ENCODE assay signal across 12 cellular contexts in the genomic region with DNA sequence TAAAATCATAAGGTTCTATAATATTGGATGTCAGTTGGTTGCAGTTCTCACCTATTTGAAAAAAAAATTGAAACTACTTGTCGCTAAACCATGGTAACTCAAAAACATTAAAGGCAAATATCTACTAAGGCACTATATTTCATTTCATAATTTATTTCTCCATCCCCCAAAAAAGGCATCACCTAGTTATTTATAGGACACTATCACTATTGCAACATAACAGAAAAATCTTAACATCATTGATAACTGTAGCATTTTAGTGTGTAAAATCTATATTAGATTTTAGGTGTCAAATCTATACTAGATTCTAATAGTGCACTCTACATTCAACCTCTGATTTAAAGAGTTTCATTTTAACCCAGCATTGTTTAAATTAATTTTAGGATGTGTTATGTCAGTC. TPM values are rescaled to one million over a fixed set of nuclear protein-coding genes. Genes with fewer than 3 reads are reported as not detected.
DNase-seq lines count a peak whose midpoint lies in the region; ATAC-seq and TF ChIP-seq lines count a peak whose summit lies in the region.
"Had no signal": no experiment of that assay in that cellular context is flagged by ENCODE, and none has a peak within 500 bp of the region (broad histone marks: within the 10 kb centered on the region; RNA-seq: fewer than 3 reads in every experiment).

No MANE protein-coding gene starts in this region.

- no peak overlapping the region for H2AFZ ChIP-seq in GM23338

- H3K79me2 ChIP-seq in GM23338 (replicated peaks; ENCODE audit: insufficient read depth): peaks cover 62% of the 10 kb centered on the region

- peak overlapping the region; percentile 93 for H3K4me3 Mint-ChIP-seq in GM23338
- peak overlapping the region; percentile 82 for H3K4me3 Mint-ChIP-seq in activated CD8-positive, alpha-beta T cell treated with anti-CD3 and anti-CD28 coated beads, Interleukin-2, amount 10 ng/mL, durations not matched to agents 7 days and 5 days

- intact Hi-C loops in A673 (cut with micrococcal nuclease; ENCODE audit: unreplicated experiment): no loop called here

- H3K27me3 ChIP-seq in A673 (replicated peaks; ENCODE audit: insufficient read depth, low read depth, low read length, poor library complexity) (no peaks in the 10 kb centered on the region), GM23338 (ENCODE audit: insufficient read depth) (no peaks in the 10 kb centered on the region), iPS-18a (ENCODE audit: control insufficient read depth, insufficient read depth, low read length) (no peaks in the 10 kb centered on the region)
- H3K27me3 ChIP-seq: esophagus squamous epithelium, thyroid gland had no signal

- peaks cover 11% of the 10 kb centered on the region; the same call in 1 of the 2 replicates for H4K20me1 ChIP-seq in GM23338 (replicated peaks; ENCODE audit: insufficient read depth)

- H3K27me3 Mint-ChIP-seq in GM23338 (ENCODE audit: insufficient read depth, low read depth, poor library complexity): peaks cover 4% of the 10 kb centered on the region
- no peaks in the 10 kb centered on the region for H3K27me3 Mint-ChIP-seq in activated CD8-positive, alpha-beta T cell treated with anti-CD3 and anti-CD28 coated beads, Interleukin-2, amount 10 ng/mL, durations not matched to agents 7 days and 5 days (ENCODE audit: low read depth)

- H3K9me3 ChIP-seq in A673 (ENCODE audit: low read depth, low read length, poor library complexity, severe bottlenecking) (no peaks in the 10 kb centered on the region), iPS-18a (ENCODE audit: control insufficient read depth, low read depth, low read length) (no peaks in the 10 kb centered on the region)
- H3K9me3 ChIP-seq: esophagus squamous epithelium, thyroid gland had no signal

- H3K9me3 Mint-ChIP-seq in GM23338: no peaks in the 10 kb centered on the region; the same call in 2 of the 3 replicates
- no peaks in the 10 kb centered on the region for H3K9me3 Mint-ChIP-seq in activated CD8-positive, alpha-beta T cell treated with anti-CD3 and anti-CD28 coated beads, Interleukin-2, amount 10 ng/mL, durations not matched to agents 7 days and 5 days (ENCODE audit: insufficient read depth)
- H3K9me3 Mint-ChIP-seq: activated naive CD4-positive, alpha-beta T cell treated with anti-CD3 and anti-CD28 coated beads for 36 hours had no signal

- no TSS peak for BruUV-seq in A673 (replicated peaks; lab: Mats Ljungman, UMichigan)

- H3K27ac Mint-ChIP-seq in GM23338: no peak overlapping the region
- H3K27ac Mint-ChIP-seq in activated CD8-positive, alpha-beta T cell treated with anti-CD3 and anti-CD28 coated beads, Interleukin-2, amount 10 ng/mL, durations not matched to agents 7 days and 5 days: no peak overlapping the region
- H3K27ac Mint-ChIP-seq: activated naive CD4-positive, alpha-beta T cell treated with anti-CD3 and anti-CD28 coated beads for 36 hours had no signal

- peaks cover 11% of the 10 kb centered on the region; the same call in 2 of the 3 replicates for H3K4me1 Mint-ChIP-seq in GM23338
- peaks cover 22% of the 10 kb centered on the region for H3K4me1 Mint-ChIP-seq in activated CD8-positive, alpha-beta T cell treated with anti-CD3 and anti-CD28 coated beads, Interleukin-2, amount 10 ng/mL, durations not matched to agents 7 days and 5 days (ENCODE audit: low read depth)

- H3K4me1 ChIP-seq in A673 (ENCODE audit: insufficient read depth, low read length, poor library complexity, severe bottlenecking) (peaks cover 24% of the 10 kb centered on the region), GM23338 (ENCODE audit: insufficient read depth) (peaks cover 11% of the 10 kb centered on the region), iPS-18a (ENCODE audit: control insufficient read depth, low read depth, low read length) (peaks cover 9% of the 10 kb centered on the region)

- DNase-seq in A673 (ENCODE audit: low spot score) (no peak), GM23338 (ENCODE audit: low spot score) (no peak), retina (no peak), hepatic stellate cell (ENCODE audit: low spot score) (no peak)
- DNase-seq in activated CD8-positive, alpha-beta T cell treated with anti-CD3 and anti-CD28 coated beads, Interleukin-2, amount 10 ng/mL, durations not matched to agents 7 days and 5 days: no peak
- DNase-seq: activated naive CD4-positive, alpha-beta T cell treated with anti-CD3 and anti-CD28 coated beads for 36 hours; esophagus squamous epithelium; stimulated activated CD4-positive, alpha-beta T cell treated with anti-CD3 and anti-CD28 coated beads, Interleukin-4, amount 100 ng/mL, for 24 hours; thyroid gland had no signal

- peaks cover 10% of the 10 kb centered on the region; the same call in 2 of the 3 replicates for H3K36me3 Mint-ChIP-seq in GM23338 (ENCODE audit: low read depth)
- H3K36me3 Mint-ChIP-seq in activated CD8-positive, alpha-beta T cell treated with anti-CD3 and anti-CD28 coated beads, Interleukin-2, amount 10 ng/mL, durations not matched to agents 7 days and 5 days (ENCODE audit: low read depth): peaks cover 5% of the 10 kb centered on the region

- CTCF ChIA-PET in A673 (lab: Charles Lee): no interaction called here
- CTCF ChIA-PET in activated CD8-positive, alpha-beta T cell treated with anti-CD3 and anti-CD28 coated beads, Interleukin-2, amount 10 ng/mL, durations not matched to agents 7 days and 5 days (lab: Charles Lee): interaction anchor here (1.0 kb wide), 1 partner anchor 138 kb away, joined by 3 read pairs; no protein-coding TSS in a partner anchor

- TF ChIP-seq CTCF in A673 (conservative IDR thresholded peaks at IDR 0.05; ENCODE audit: low read depth, low read length): no peak
- no peak for TF ChIP-seq CTCF in GM23338 (conservative IDR thresholded peaks at IDR 0.05; ENCODE audit: low read depth in 2 of 2)

- peak overlapping the region; percentile 90 for H3K4me2 ChIP-seq in GM23338

- H3K36me3 ChIP-seq in A673 (ENCODE audit: insufficient read depth, low read length, poor library complexity, severe bottlenecking): peaks cover 9% of the 10 kb centered on the region
- no peaks in the 10 kb centered on the region for H3K36me3 ChIP-seq in GM23338 (ENCODE audit: insufficient read depth)
- no peaks in the 10 kb centered on the region for H3K36me3 ChIP-seq in iPS-18a (ENCODE audit: control insufficient read depth, low read depth, low read length)

- peaks cover 14% of the 10 kb centered on the region; the same call in 1 of the 2 replicates for H3K9me2 ChIP-seq in GM23338 (ENCODE audit: insufficient read depth)

- H3F3A ChIP-seq in GM23338 (replicated peaks; ENCODE audit: low read depth): 0 out of 2 replicates have a peak, but pooled peaks cover 7% of the 10 kb centered on the region

- H3K4me3 ChIP-seq in A673 (ENCODE audit: low read depth, low read length, poor library complexity, severe bottlenecking) (peak overlapping the region; percentile 87), GM23338 (peak overlapping the region; percentile 91), iPS-18a (ENCODE audit: low read length) (peak overlapping the region; percentile 70)
- H3K4me3 ChIP-seq: thyroid gland had no signal

- no peak overlapping the region for H3K9ac ChIP-seq in iPS-18a (ENCODE audit: low read length)

- H3K27ac ChIP-seq in A673 (ENCODE audit: low read depth, low read length, poor library complexity, severe bottlenecking): no peak overlapping the region
- H3K27ac ChIP-seq in GM23338 (ENCODE audit: low read depth): no peak overlapping the region
- no peak overlapping the region for H3K27ac ChIP-seq in iPS-18a (ENCODE audit: low read length)
- H3K27ac ChIP-seq: thyroid gland had no signal

- no peak for ATAC-seq in GM23338
- no peak for ATAC-seq in activated CD8-positive, alpha-beta T cell treated with anti-CD3 and anti-CD28 coated beads, Interleukin-2, amount 10 ng/mL, durations not matched to agents 7 days and 5 days
- no peak for ATAC-seq in GM18909 (IDR thresholded peaks at IDR 0.05; ENCODE audit: poor library complexity, unreplicated experiment)
- no peak for ATAC-seq in HG03039 (IDR thresholded peaks at IDR 0.05; ENCODE audit: unreplicated experiment)

- POLR2A ChIA-PET in A673 (lab: Charles Lee; ENCODE audit: low non-redundant PET): no interaction called here
- POLR2A ChIA-PET in activated CD8-positive, alpha-beta T cell treated with anti-CD3 and anti-CD28 coated beads, Interleukin-2, amount 10 ng/mL, durations not matched to agents 7 days and 5 days (lab: Charles Lee): no interaction called here

TF ChIP-seq in GM23338, 12 proteins besides CTCF, POLR2A, EP300 and RAD21 (continues in another document):
- TF ChIP-seq STAT1 (IDR thresholded peaks at IDR 0.05; ENCODE audit: unreplicated experiment) (no peak), ZNF114 (CRISPR knock-in tag; IDR thresholded peaks at IDR 0.05) (no peak), ZNF331 (CRISPR knock-in tag; IDR thresholded peaks at IDR 0.05; ENCODE audit: low read depth) (no peak), POLR2AphosphoS5 (IDR thresholded peaks at IDR 0.05; ENCODE audit: low read depth) (no peak)
- TF ChIP-seq, protein P1, sequence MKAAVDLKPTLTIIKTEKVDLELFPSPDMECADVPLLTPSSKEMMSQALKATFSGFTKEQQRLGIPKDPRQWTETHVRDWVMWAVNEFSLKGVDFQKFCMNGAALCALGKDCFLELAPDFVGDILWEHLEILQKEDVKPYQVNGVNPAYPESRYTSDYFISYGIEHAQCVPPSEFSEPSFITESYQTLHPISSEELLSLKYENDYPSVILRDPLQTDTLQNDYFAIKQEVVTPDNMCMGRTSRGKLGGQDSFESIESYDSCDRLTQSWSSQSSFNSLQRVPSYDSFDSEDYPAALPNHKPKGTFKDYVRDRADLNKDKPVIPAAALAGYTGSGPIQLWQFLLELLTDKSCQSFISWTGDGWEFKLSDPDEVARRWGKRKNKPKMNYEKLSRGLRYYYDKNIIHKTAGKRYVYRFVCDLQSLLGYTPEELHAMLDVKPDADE (IDR thresholded peaks at IDR 0.05): no peak

RNA-seq across cellular contexts. Expression of a gene that starts 1.7 kb away (rescaled TPM):
- 20.2 and 20.9 TPM in 2 replicates for total RNA-seq in A673 (2021)
- total RNA-seq in GM23338 (2014; rRNA removed; shearing (Covaris generic)): 22.3 and 27.5 TPM in 2 replicates
- 33.5 and 36.4 TPM in 2 replicates for polyA plus RNA-seq in GM23338 (2016; fragmentation: Nextera tagmentation; extraction: Ambion mirVana)
- 10 to 100 TPM; 13.1 to 14.8 TPM for total RNA-seq in activated CD8-positive, alpha-beta T cell treated with anti-CD3 and anti-CD28 coated beads, Interleukin-2, amount 10 ng/mL, durations not matched to agents 7 days and 5 days
